10 cellular contexts compared by ENCODE assay signal in genomic region chr1:27427836-27428315, GRCh38. TPM values are rescaled to one million over a fixed set of nuclear protein-coding genes. Genes with fewer than 3 reads are reported as not detected.
A peak's percentile ranks its signal among the peaks of the same experiment; 100 is the strongest.
DNase-seq lines count a peak whose midpoint lies in the region; TF ChIP-seq lines count a peak whose summit lies in the region.
"Had no signal": no experiment of that assay in that cellular context is flagged by ENCODE, and none has a peak within 500 bp of the region (broad histone marks: within the 10 kb centered on the region; RNA-seq: fewer than 3 reads in every experiment).

No MANE protein-coding gene starts in this region.

- no peaks in the 10 kb centered on the region for H3K9me2 ChIP-seq in OCI-LY1 (ENCODE audit: low read depth, low read length)
- H3K9me2 ChIP-seq in neural cell (ENCODE audit: insufficient read depth, low read length): no peaks in the 10 kb centered on the region

- H3K4me1 Mint-ChIP-seq in endothelial cell (ENCODE audit: unreplicated experiment): peaks cover 59% of the 10 kb centered on the region

- peak overlapping the region; percentile 53 for H3K9ac ChIP-seq in OCI-LY1 (ENCODE audit: low read length)
- peak overlapping the region; percentile 27 for H3K9ac ChIP-seq in neural cell (ENCODE audit: low read length)

- H3K27ac ChIP-seq in A673 (ENCODE audit: low read depth, low read length, poor library complexity, severe bottlenecking) (peak overlapping the region; percentile 52), OCI-LY1 (ENCODE audit: low read depth, low read length, poor library complexity, severe bottlenecking) (peak overlapping the region; percentile 97), neural cell (ENCODE audit: low read length) (peak overlapping the region; percentile 63)

- TF ChIP-seq EP300 in neural cell (conservative IDR thresholded peaks at IDR 0.05; ENCODE audit: poor library complexity, severe bottlenecking): no peak

- H3K36me3 Mint-ChIP-seq in endothelial cell (ENCODE audit: low read depth, unreplicated experiment): peaks cover 31% of the 10 kb centered on the region

- CTCF ChIA-PET in A673 (lab: Charles Lee): interaction anchor here (0.7 kb wide), 1 partner anchor 9 kb away, joined by 4 read pairs; no protein-coding TSS in a partner anchor

- H3K27me3 ChIP-seq in A673 (replicated peaks; ENCODE audit: insufficient read depth, low read depth, low read length, poor library complexity) (no peaks in the 10 kb centered on the region), OCI-LY1 (ENCODE audit: insufficient read depth, low read length) (no peaks in the 10 kb centered on the region), neural cell (ENCODE audit: insufficient read depth, low read depth, low read length) (no peaks in the 10 kb centered on the region)

- DNase-seq in A673 (ENCODE audit: low spot score): no peak
- DNase-seq in endothelial cell (ENCODE audit: low spot score): no peak
- DNase-seq in NAMALWA (ENCODE audit: low spot score): no peak
- no peak for DNase-seq in amniotic stem cell (lab: John Stamatoyannopoulos, UW)
- DNase-seq in SIG-M5 treated with dmso at 0.1 percent for 504 hours (lab: John Stamatoyannopoulos, UW; ENCODE audit: unreplicated experiment): no peak
- no peak for DNase-seq in ACHN
- DNase-seq: aorta, COR-L47 had no signal

- POLR2A ChIA-PET in A673 (lab: Charles Lee; ENCODE audit: low non-redundant PET): no interaction called here

- no peak for TF ChIP-seq CTCF in A673 (conservative IDR thresholded peaks at IDR 0.05; ENCODE audit: low read depth, low read length)
- TF ChIP-seq CTCF in OCI-LY1 (IDR thresholded peaks at IDR 0.05; ENCODE audit: low read length): no peak
- TF ChIP-seq CTCF in endothelial cell (IDR thresholded peaks at IDR 0.05; ENCODE audit: unreplicated experiment): no peak
- no peak for TF ChIP-seq CTCF in neural cell (IDR thresholded peaks at IDR 0.05; ENCODE audit: poor library complexity, severe bottlenecking)

- in situ Hi-C loops in ACHN (cut with HindIII; ENCODE audit: low pct_ligation_motif_present, low pct_unique_long_range_greater_than_20kb, low sequenced_read_pairs): no loop called here

- no peaks in the 10 kb centered on the region for H3K9me3 ChIP-seq in A673 (ENCODE audit: low read depth, low read length, poor library complexity, severe bottlenecking)
- no peaks in the 10 kb centered on the region for H3K9me3 ChIP-seq in OCI-LY1 (ENCODE audit: low read length)
- H3K9me3 ChIP-seq in neural cell (ENCODE audit: low read length): no peaks in the 10 kb centered on the region

- H3K79me2 ChIP-seq in OCI-LY1 (ENCODE audit: insufficient read depth, low read length) (peaks cover 42% of the 10 kb centered on the region), neural cell (replicated peaks; ENCODE audit: insufficient read depth, low read length) (no peaks in the 10 kb centered on the region)

- H3K36me3 ChIP-seq in A673 (ENCODE audit: insufficient read depth, low read length, poor library complexity, severe bottlenecking) (peaks cover 15% of the 10 kb centered on the region), OCI-LY1 (ENCODE audit: insufficient read depth, low read length) (peaks cover 51% of the 10 kb centered on the region; the same call in 1 of the 2 replicates), neural cell (ENCODE audit: insufficient read depth, low read length) (no peaks in the 10 kb centered on the region)

- H3K9me3 Mint-ChIP-seq in endothelial cell (ENCODE audit: unreplicated experiment): no peaks in the 10 kb centered on the region

- H4K20me1 ChIP-seq in OCI-LY1 (ENCODE audit: insufficient read depth, low read length) (no peaks in the 10 kb centered on the region), neural cell (ENCODE audit: insufficient read depth) (no peaks in the 10 kb centered on the region)

- intact Hi-C loops in A673 (cut with micrococcal nuclease; ENCODE audit: unreplicated experiment): no loop called here

- H3K4me3 ChIP-seq in A673 (ENCODE audit: low read depth, low read length, poor library complexity, severe bottlenecking) (no peak overlapping the region), OCI-LY1 (ENCODE audit: low read depth, low read length, poor library complexity, severe bottlenecking) (peak overlapping the region; percentile 23), neural cell (ENCODE audit: low read length) (no peak overlapping the region)

- H3K27me3 Mint-ChIP-seq in endothelial cell (ENCODE audit: unreplicated experiment): peaks cover 2% of the 10 kb centered on the region

- no peak overlapping the region for H2AFZ ChIP-seq in OCI-LY1 (ENCODE audit: low read length)
- H2AFZ ChIP-seq in neural cell (ENCODE audit: low read depth, low read length): no peak overlapping the region

- BruUV-seq in A673 (replicated peaks; lab: Mats Ljungman, UMichigan): no TSS peak

- H3K4me1 ChIP-seq in A673 (ENCODE audit: insufficient read depth, low read length, poor library complexity, severe bottlenecking): peaks cover 38% of the 10 kb centered on the region
- H3K4me1 ChIP-seq in OCI-LY1 (ENCODE audit: insufficient read depth, low read length, severe bottlenecking): peaks cover 77% of the 10 kb centered on the region

- peak overlapping the region; percentile 47 for H3K4me3 Mint-ChIP-seq in endothelial cell (ENCODE audit: unreplicated experiment)

- H3F3A ChIP-seq in OCI-LY1 (ENCODE audit: insufficient read depth, low read length) (peaks cover 4% of the 10 kb centered on the region; the same call in 1 of the 2 replicates), neural cell (ENCODE audit: insufficient read depth, low read length, poor library complexity, severe bottlenecking) (no peaks in the 10 kb centered on the region)

- H3K4me2 ChIP-seq in OCI-LY1 (ENCODE audit: low read length) (peak overlapping the region; percentile 78), neural cell (ENCODE audit: low read length) (no peak overlapping the region)

- no peak for TF ChIP-seq RAD21 in neural cell (conservative IDR thresholded peaks at IDR 0.05)

- peak overlapping the region; percentile 94 for H3K27ac Mint-ChIP-seq in endothelial cell (ENCODE audit: unreplicated experiment)

TF ChIP-seq in neural cell, 6 proteins besides CTCF, POLR2A, EP300 and RAD21:
- TF ChIP-seq, protein P1, sequence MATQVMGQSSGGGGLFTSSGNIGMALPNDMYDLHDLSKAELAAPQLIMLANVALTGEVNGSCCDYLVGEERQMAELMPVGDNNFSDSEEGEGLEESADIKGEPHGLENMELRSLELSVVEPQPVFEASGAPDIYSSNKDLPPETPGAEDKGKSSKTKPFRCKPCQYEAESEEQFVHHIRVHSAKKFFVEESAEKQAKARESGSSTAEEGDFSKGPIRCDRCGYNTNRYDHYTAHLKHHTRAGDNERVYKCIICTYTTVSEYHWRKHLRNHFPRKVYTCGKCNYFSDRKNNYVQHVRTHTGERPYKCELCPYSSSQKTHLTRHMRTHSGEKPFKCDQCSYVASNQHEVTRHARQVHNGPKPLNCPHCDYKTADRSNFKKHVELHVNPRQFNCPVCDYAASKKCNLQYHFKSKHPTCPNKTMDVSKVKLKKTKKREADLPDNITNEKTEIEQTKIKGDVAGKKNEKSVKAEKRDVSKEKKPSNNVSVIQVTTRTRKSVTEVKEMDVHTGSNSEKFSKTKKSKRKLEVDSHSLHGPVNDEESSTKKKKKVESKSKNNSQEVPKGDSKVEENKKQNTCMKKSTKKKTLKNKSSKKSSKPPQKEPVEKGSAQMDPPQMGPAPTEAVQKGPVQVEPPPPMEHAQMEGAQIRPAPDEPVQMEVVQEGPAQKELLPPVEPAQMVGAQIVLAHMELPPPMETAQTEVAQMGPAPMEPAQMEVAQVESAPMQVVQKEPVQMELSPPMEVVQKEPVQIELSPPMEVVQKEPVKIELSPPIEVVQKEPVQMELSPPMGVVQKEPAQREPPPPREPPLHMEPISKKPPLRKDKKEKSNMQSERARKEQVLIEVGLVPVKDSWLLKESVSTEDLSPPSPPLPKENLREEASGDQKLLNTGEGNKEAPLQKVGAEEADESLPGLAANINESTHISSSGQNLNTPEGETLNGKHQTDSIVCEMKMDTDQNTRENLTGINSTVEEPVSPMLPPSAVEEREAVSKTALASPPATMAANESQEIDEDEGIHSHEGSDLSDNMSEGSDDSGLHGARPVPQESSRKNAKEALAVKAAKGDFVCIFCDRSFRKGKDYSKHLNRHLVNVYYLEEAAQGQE (IDR thresholded peaks at IDR 0.05; ENCODE audit: borderline replicate concordance): no peak
- TF ChIP-seq SMC3 (conservative IDR thresholded peaks at IDR 0.05; ENCODE audit: poor library complexity) (no peak), MXI1 (conservative IDR thresholded peaks at IDR 0.05; ENCODE audit: poor library complexity, severe bottlenecking) (no peak), TAF1 (IDR thresholded peaks at IDR 0.05; ENCODE audit: low read depth) (no peak), POLR2AphosphoS5 (IDR thresholded peaks at IDR 0.05) (no peak), EZH2 (IDR thresholded peaks at IDR 0.05; ENCODE audit: borderline replicate concordance, insufficient read depth, low read length, poor library complexity, severe bottlenecking) (no peak)

RNA-seq across cellular contexts. Expression of gene GPR3, which starts 35.5 kb away (rescaled TPM):
- 3.1 and 4.9 TPM in 2 replicates for total RNA-seq in A673 (2021)
- total RNA-seq in endothelial cell (ENCODE audit: unreplicated experiment): 2.4 TPM
- 0.12 and 0.54 TPM in 2 replicates for polyA plus RNA-seq in neural cell
- polyA minus RNA-seq in neural cell: 1.2 and 2.7 TPM in 2 replicates

RNA-seq across cellular contexts. Expression of gene CD164L2, which starts 44.7 kb away (rescaled TPM):
- total RNA-seq in A673 (2021): not detected in 2 replicates
- 0.72 TPM for total RNA-seq in endothelial cell (ENCODE audit: unreplicated experiment)
- polyA plus RNA-seq in neural cell: not detected in 2 replicates
- not detected in 2 replicates for polyA minus RNA-seq in neural cell
- total RNA-seq: aorta had no signal
- polyA plus RNA-seq: aorta had no signal

RNA-seq across cellular contexts. Expression of gene FCN3, which starts 53.3 kb away (rescaled TPM):
- total RNA-seq in A673 (2021): not detected in 2 replicates
- total RNA-seq in endothelial cell (ENCODE audit: unreplicated experiment): 132 TPM
- polyA plus RNA-seq in neural cell: not detected in 2 replicates
- polyA minus RNA-seq in neural cell: not detected in 2 replicates

Comparison
In these comparisons a context has a peak if more than half of its experiments do, and no peak if none do; other contexts are left out.
1. RNA of gene FCN3, which starts 53.3 kb away (total RNA-seq): 132 TPM in endothelial cell (single experiment); not detected in A673; every median in the first group is over 100 times any median in the second.
2. Peak in every context shown above with its lines, with median percentiles within 50 percentile points of each other: H3K27ac ChIP-seq.